20 cellular contexts compared by ENCODE assay signal in genomic region chr10:48291190-48291589, GRCh38. TPM values are rescaled to one million over a fixed set of nuclear protein-coding genes. Genes with fewer than 3 reads are reported as not detected.
"Had no signal": no experiment of that assay in that cellular context is flagged by ENCODE, and none has a peak within 500 bp of the region (broad histone marks: within the 10 kb centered on the region; RNA-seq: fewer than 3 reads in every experiment).

No MANE protein-coding gene starts in this region.

- H3K4me3 ChIP-seq: dorsolateral prefrontal cortex, prostate gland, testis had no signal

- DNase-seq: activated CD4-positive, alpha-beta T cell treated with anti-CD3 and anti-CD28 coated beads for 4 hours; activated CD8-positive, alpha-beta memory T cell treated with anti-CD3 and anti-CD28 coated beads, Interleukin-2, amount 50 U/mL, for 4 hours; activated CD8-positive, alpha-beta T cell treated with anti-CD3 and anti-CD28 coated beads for 36 hours; activated naive CD8-positive, alpha-beta T cell treated with anti-CD3 and anti-CD28 coated beads, Interleukin-2, amount 10 ng/mL, durations not matched to agents 7 days and 5 days; activated T-cell treated with anti-CD3 and anti-CD28 coated beads, Interleukin-2, amount 50 U/mL, for 72 hours; anterior cingulate cortex; dorsolateral prefrontal cortex; occipital lobe; stimulated activated CD4-positive, alpha-beta T cell treated with anti-CD3 and anti-CD28 coated beads, Interleukin-12 subunit alpha, Interleukin-12 subunit beta, amount 100 ng/mL, for 4 hours; stimulated activated naive CD8-positive, alpha-beta T cell treated with anti-CD3 and anti-CD28 coated beads, Interleukin-15, Interleukin-2, amounts not matched to agents 100 U/mL and 50 U/mL, for 24 hours; testis; WERI-Rb-1 had no signal

- H3K27me3 ChIP-seq: dorsolateral prefrontal cortex, testis had no signal

- H3K27ac ChIP-seq: dorsolateral prefrontal cortex, prostate gland, testis, WERI-Rb-1 had no signal

- FAIRE-seq: bronchial epithelial cell, endometrium had no signal

- H3K36me3 ChIP-seq: prostate gland, WERI-Rb-1 had no signal

- ATAC-seq: activated CD8-positive, alpha-beta T cell treated with anti-CD3 and anti-CD28 coated beads for 36 hours; activated T-cell treated with anti-CD3 and anti-CD28 coated beads, Interleukin-2, amount 50 U/mL, for 72 hours; esophagus mucosa; natural killer cell treated with Interleukin-12 subunit alpha and Interleukin-12 subunit beta and Interleukin-15 and Interleukin-18, amount 100 ng/mL, for 72 hours; sciatic nerve; stimulated activated naive CD8-positive, alpha-beta T cell treated with anti-CD3 and anti-CD28 coated beads, Interleukin-15, Interleukin-2, amounts not matched to agents 100 U/mL and 50 U/mL, for 24 hours had no signal

- H3K9me3 ChIP-seq: prostate gland, testis had no signal

RNA-seq across cellular contexts. Expression of gene FRMPD2, which starts 16.7 kb away (rescaled TPM):
- total RNA-seq: activated CD8-positive, alpha-beta T cell treated with anti-CD3 and anti-CD28 coated beads for 36 hours; activated naive CD8-positive, alpha-beta T cell treated with anti-CD3 and anti-CD28 coated beads, Interleukin-2, amount 10 ng/mL, durations not matched to agents 7 days and 5 days; activated T-cell treated with anti-CD3 and anti-CD28 coated beads, Interleukin-2, amount 50 U/mL, for 72 hours; chondrocyte; esophagus mucosa; glomerular endothelial cell; natural killer cell treated with Interleukin-12 subunit alpha and Interleukin-12 subunit beta and Interleukin-15 and Interleukin-18, amount 100 ng/mL, for 72 hours had no signal
